ENCODE assay signal across 24 cellular contexts in the genomic region with DNA sequence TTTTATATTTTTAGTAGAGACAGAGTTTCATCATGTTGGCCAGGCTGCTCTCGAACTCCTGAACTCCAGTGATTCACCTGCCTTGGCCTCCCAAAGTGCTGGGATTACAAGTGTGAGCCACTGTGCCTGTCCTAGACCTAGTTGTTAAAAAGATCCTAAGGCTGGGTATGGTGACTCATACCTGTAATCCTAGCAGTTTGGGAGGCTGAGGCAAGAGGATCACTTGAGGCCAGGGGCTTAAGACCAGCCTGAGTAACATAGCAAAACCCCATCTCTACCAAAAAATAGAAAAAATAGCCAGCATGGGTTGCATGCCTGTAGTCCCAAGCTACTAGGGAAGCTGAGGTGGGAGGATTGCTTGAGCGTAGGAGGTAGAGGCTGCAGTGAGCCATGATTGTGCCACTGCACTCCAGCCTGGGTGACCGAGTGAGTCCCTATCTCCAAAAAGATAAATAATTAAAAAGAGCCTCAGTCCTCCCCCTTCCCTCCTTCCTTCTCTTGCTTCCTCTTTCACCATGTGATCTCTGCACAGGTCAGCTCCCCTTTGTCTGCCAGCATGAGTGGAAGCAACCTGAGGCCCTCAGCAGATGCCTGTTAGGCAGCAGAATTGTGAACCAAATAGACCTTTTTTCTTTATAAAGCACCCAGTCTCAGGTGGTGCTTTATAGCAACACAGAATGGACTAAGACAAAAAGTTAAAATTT. TPM values are rescaled to one million over a fixed set of nuclear protein-coding genes. Genes with fewer than 3 reads are reported as not detected.
DNase-seq lines count a peak whose midpoint lies in the region; ATAC-seq, FAIRE-seq and TF ChIP-seq lines count a peak whose summit lies in the region.
"Had no signal": no experiment of that assay in that cellular context is flagged by ENCODE, and none has a peak within 500 bp of the region (broad histone marks: within the 10 kb centered on the region; RNA-seq: fewer than 3 reads in every experiment).

No MANE protein-coding gene starts in this region.

- H3K27ac Mint-ChIP-seq in dendritic cell treated with granulocyte-macrophage colony-stimulating factor and Interleukin-4, amounts not matched to agents 40 ng/mL and 50 ng/mL, for 4 days, result peak overlapping the region; percentile 15
- H3K27ac Mint-ChIP-seq: activated naive CD4-positive, alpha-beta T cell treated with anti-CD3 and anti-CD28 coated beads for 36 hours had no signal

- WGBS in A549 (ENCODE audit: missing lambda C conversion rate), result 83% methylated on average over 3 of the region's 3 CpGs

- H3K36me3 ChIP-seq in Loucy (ENCODE audit: insufficient read depth, low read length), result no peaks in the 10 kb centered on the region
- no peaks in the 10 kb centered on the region for H3K36me3 ChIP-seq in OCI-LY3 (replicated peaks; ENCODE audit: low read depth, low read length)
- H3K36me3 ChIP-seq: ascending aorta, BLaER1, esophagus squamous epithelium, HAP-1, prostate gland had no signal

- H3K4me3 Mint-ChIP-seq in dendritic cell treated with granulocyte-macrophage colony-stimulating factor and Interleukin-4, amounts not matched to agents 40 ng/mL and 50 ng/mL, for 4 days, result no peak overlapping the region
- no peak overlapping the region for H3K4me3 Mint-ChIP-seq in activated T-cell treated with anti-CD3 and anti-CD28 coated beads, Interleukin-2, amount 50 U/mL, for 4 hours
- H3K4me3 Mint-ChIP-seq: activated naive CD4-positive, alpha-beta T cell treated with anti-CD3 and anti-CD28 coated beads for 36 hours; central memory CD8-positive, alpha-beta T cell; neural crest cell had no signal

- H3K9me3 ChIP-seq in A549 (peaks cover 3% of the 10 kb centered on the region; the same call in 1 of the 3 replicates), Loucy (ENCODE audit: insufficient read depth, low read depth, low read length) (no peaks in the 10 kb centered on the region), OCI-LY3 (ENCODE audit: insufficient read depth, low read length) (no peaks in the 10 kb centered on the region)
- H3K9me3 ChIP-seq: ascending aorta, esophagus squamous epithelium, HAP-1, prostate gland had no signal

- H4K20me1 ChIP-seq in Loucy (ENCODE audit: insufficient read depth, low read length, poor library complexity, severe bottlenecking), result no peaks in the 10 kb centered on the region
- H4K20me1 ChIP-seq in OCI-LY3 (ENCODE audit: insufficient read depth, low read length), result no peaks in the 10 kb centered on the region
- H4K20me1 ChIP-seq: BLaER1 had no signal

- POLR2A ChIA-PET in A549 (lab: Yijun Ruan, JAX), result no interaction called here

- no peaks in the 10 kb centered on the region for H3K9me2 ChIP-seq in Loucy (replicated peaks; ENCODE audit: low read depth, low read length)

- H3K4me1 ChIP-seq in A549 (0 out of 3 replicates have a peak, but pooled peaks cover 7% of the 10 kb centered on the region), Loucy (ENCODE audit: insufficient read depth, low read length, poor library complexity, severe bottlenecking) (peaks cover 4% of the 10 kb centered on the region), OCI-LY3 (ENCODE audit: low read length) (peaks cover 11% of the 10 kb centered on the region)
- H3K4me1 ChIP-seq: ascending aorta, BLaER1, esophagus squamous epithelium, prostate gland had no signal

- H3K4me2 ChIP-seq in A549 (no peak overlapping the region), Loucy (ENCODE audit: low read depth, low read length, poor library complexity, severe bottlenecking) (no peak overlapping the region), OCI-LY3 (ENCODE audit: low read length) (peak overlapping the region; percentile 23)
- H3K4me2 ChIP-seq: BLaER1, smooth muscle cell had no signal

- H3K9ac ChIP-seq in Loucy (ENCODE audit: low read depth, low read length, poor library complexity, severe bottlenecking), result no peak overlapping the region
- H3K9ac ChIP-seq in OCI-LY3 (ENCODE audit: low read length), result no peak overlapping the region
- H3K9ac ChIP-seq: BLaER1 had no signal

- H3K4me1 Mint-ChIP-seq in dendritic cell treated with granulocyte-macrophage colony-stimulating factor and Interleukin-4, amounts not matched to agents 40 ng/mL and 50 ng/mL, for 4 days (ENCODE audit: low read depth), result peaks cover 21% of the 10 kb centered on the region
- no peaks in the 10 kb centered on the region for H3K4me1 Mint-ChIP-seq in activated T-cell treated with anti-CD3 and anti-CD28 coated beads, Interleukin-2, amount 50 U/mL, for 4 hours (ENCODE audit: low read depth)
- H3K4me1 Mint-ChIP-seq: neural crest cell had no signal

- H3K79me2 ChIP-seq in Loucy (ENCODE audit: insufficient read depth, low read length), result no peaks in the 10 kb centered on the region
- H3K79me2 ChIP-seq in OCI-LY3 (ENCODE audit: low read length), result no peaks in the 10 kb centered on the region

- H3K27ac ChIP-seq in A549 (peak overlapping the region; percentile 28 to 45; a peak in 3 of 6 replicates), OCI-LY3 (ENCODE audit: low read length) (no peak overlapping the region)
- H3K27ac ChIP-seq: ascending aorta, BLaER1, esophagus squamous epithelium, prostate gland, SK-N-MC had no signal

- ATAC-seq in A549, result no peak
- no peak for ATAC-seq in activated T-cell treated with anti-CD3 and anti-CD28 coated beads, Interleukin-2, amount 50 U/mL, for 4 hours
- ATAC-seq: Panc1 had no signal

- intact Hi-C loops in dendritic cell treated with granulocyte-macrophage colony-stimulating factor and Interleukin-4, amounts not matched to agents 40 ng/mL and 50 ng/mL, for 4 days (cut with micrococcal nuclease), result no loop called here

- no peak for TF ChIP-seq EP300 in A549 (IDR thresholded peaks at IDR 0.05)

- CTCF ChIA-PET in A549 (lab: Yijun Ruan, JAX), result interaction anchor here (1.1 kb wide), 1 partner anchor 13 kb away, joined by 3 read pairs; no protein-coding TSS in a partner anchor

- H3K27me3 Mint-ChIP-seq in dendritic cell treated with granulocyte-macrophage colony-stimulating factor and Interleukin-4, amounts not matched to agents 40 ng/mL and 50 ng/mL, for 4 days, result no peaks in the 10 kb centered on the region
- no peaks in the 10 kb centered on the region for H3K27me3 Mint-ChIP-seq in activated T-cell treated with anti-CD3 and anti-CD28 coated beads, Interleukin-2, amount 50 U/mL, for 4 hours (ENCODE audit: low read depth)

- peak overlapping the region; percentile 62 for H2AFZ ChIP-seq in Loucy (ENCODE audit: low read length)
- no peak overlapping the region for H2AFZ ChIP-seq in OCI-LY3 (ENCODE audit: low read depth, low read length)

- no peak for FAIRE-seq in A549 (lab: Jason Lieb, UNC)
- FAIRE-seq: urothelium cell line had no signal

- H3F3A ChIP-seq in Loucy (ENCODE audit: low read depth), result no peaks in the 10 kb centered on the region

- DNase-seq in A549 (ENCODE audit: low read depth in 1 of 2, low spot score in 1 of 2) (no peak), D341Med (ENCODE audit: low spot score) (no peak), SHP77 treated with DMSO at 0.1 percent for 48 hours (lab: John Stamatoyannopoulos, UW) (no peak)
- no peak for DNase-seq in effector CD4-positive, alpha-beta T cell
- no peak for DNase-seq in activated T-cell treated with anti-CD3 and anti-CD28 coated beads, Interleukin-2, amount 50 U/mL, for 4 hours
- DNase-seq: activated CD4-positive, alpha-beta T cell treated with anti-CD3 and anti-CD28 coated beads, Interleukin-2, amount 50 U/mL, for 1 hour; activated naive CD4-positive, alpha-beta T cell treated with anti-CD3 and anti-CD28 coated beads for 36 hours; esophagus squamous epithelium; GDM1; NCI-H69; stimulated activated CD4-positive, alpha-beta T cell treated with anti-CD3 and anti-CD28 coated beads, Interleukin-4, amount 100 ng/mL, for 24 hours had no signal

- H3K4me3 ChIP-seq in A549 (no peak overlapping the region), Loucy (ENCODE audit: low read length, poor library complexity, severe bottlenecking) (no peak overlapping the region), OCI-LY3 (ENCODE audit: low read length) (no peak overlapping the region)
- H3K4me3 ChIP-seq: ascending aorta, BLaER1, esophagus squamous epithelium, HAP-1, prostate gland, SK-N-MC, smooth muscle cell had no signal

- TF ChIP-seq RAD21 in A549 (conservative IDR thresholded peaks at IDR 0.05 in 1 of 2, IDR thresholded peaks at IDR 0.05 in 1 of 2), result no peak

- no peaks in the 10 kb centered on the region for H3K27me3 ChIP-seq in Loucy (ENCODE audit: insufficient read depth, low read length, poor library complexity, severe bottlenecking)
- H3K27me3 ChIP-seq in OCI-LY3 (ENCODE audit: low read depth, low read length), result no peaks in the 10 kb centered on the region
- H3K27me3 ChIP-seq: ascending aorta, BLaER1, esophagus squamous epithelium had no signal

- no peak for TF ChIP-seq POLR2A in A549 (IDR thresholded peaks at IDR 0.05; ENCODE audit: low read length)

- peaks cover 1% of the 10 kb centered on the region for H3K9me3 Mint-ChIP-seq in dendritic cell treated with granulocyte-macrophage colony-stimulating factor and Interleukin-4, amounts not matched to agents 40 ng/mL and 50 ng/mL, for 4 days
- H3K9me3 Mint-ChIP-seq in activated T-cell treated with anti-CD3 and anti-CD28 coated beads, Interleukin-2, amount 50 U/mL, for 4 hours, result no peaks in the 10 kb centered on the region
- H3K9me3 Mint-ChIP-seq: activated naive CD4-positive, alpha-beta T cell treated with anti-CD3 and anti-CD28 coated beads for 36 hours; central memory CD8-positive, alpha-beta T cell had no signal

- no peaks in the 10 kb centered on the region for H3K36me3 Mint-ChIP-seq in dendritic cell treated with granulocyte-macrophage colony-stimulating factor and Interleukin-4, amounts not matched to agents 40 ng/mL and 50 ng/mL, for 4 days (ENCODE audit: low read depth)
- no peaks in the 10 kb centered on the region for H3K36me3 Mint-ChIP-seq in activated T-cell treated with anti-CD3 and anti-CD28 coated beads, Interleukin-2, amount 50 U/mL, for 4 hours (ENCODE audit: insufficient read depth)

- no peak for TF ChIP-seq CTCF in A549 (IDR thresholded peaks at IDR 0.05)
- no peak for TF ChIP-seq CTCF in Loucy (conservative IDR thresholded peaks at IDR 0.05; ENCODE audit: low read length)
- no peak for TF ChIP-seq CTCF in OCI-LY3 (IDR thresholded peaks at IDR 0.05; ENCODE audit: low read depth, low read length)

TF ChIP-seq in A549, 52 proteins besides CTCF, POLR2A, EP300 and RAD21 (continues in another document):
- TF ChIP-seq NR3C1 (IDR thresholded peaks at IDR 0.05) (no peak), HEYL (CRISPR knock-in tag; IDR thresholded peaks at IDR 0.05) (no peak)

RNA-seq across cellular contexts. Expression of a gene that starts 9.8 kb away (rescaled TPM):
- 29.5 and 56.0 TPM in 2 replicates for polyA plus RNA-seq in A549 (2011; rRNA removed)
- polyA plus RNA-seq in A549 (2012; cell fraction: cytosol; rRNA removed), result 8.4 and 8.6 TPM in 2 replicates
- 7.0 and 15.3 TPM in 2 replicates for polyA plus RNA-seq in A549 (2012; cell fraction: nucleus; rRNA removed)
- polyA plus RNA-seq in A549 (2017; fragmentation: RNase III; extraction: RNeasy Plus Mini Kit Qiagen cat#74134 plus additional on column Dnase treatment), result 29.9 to 34.5 TPM (median 33.6 TPM) in 3 replicates
- polyA minus RNA-seq in A549 (2011; rRNA and poly(A)+ RNA removed), result 181 TPM in 2 replicates
- 10 to 100 TPM; 20.3 to 23.9 (median 21.2) TPM for total RNA-seq in activated T-cell treated with anti-CD3 and anti-CD28 coated beads, Interleukin-2, amount 50 U/mL, for 4 hours
